10 cellular contexts compared by ENCODE assay signal in the genomic region with DNA sequence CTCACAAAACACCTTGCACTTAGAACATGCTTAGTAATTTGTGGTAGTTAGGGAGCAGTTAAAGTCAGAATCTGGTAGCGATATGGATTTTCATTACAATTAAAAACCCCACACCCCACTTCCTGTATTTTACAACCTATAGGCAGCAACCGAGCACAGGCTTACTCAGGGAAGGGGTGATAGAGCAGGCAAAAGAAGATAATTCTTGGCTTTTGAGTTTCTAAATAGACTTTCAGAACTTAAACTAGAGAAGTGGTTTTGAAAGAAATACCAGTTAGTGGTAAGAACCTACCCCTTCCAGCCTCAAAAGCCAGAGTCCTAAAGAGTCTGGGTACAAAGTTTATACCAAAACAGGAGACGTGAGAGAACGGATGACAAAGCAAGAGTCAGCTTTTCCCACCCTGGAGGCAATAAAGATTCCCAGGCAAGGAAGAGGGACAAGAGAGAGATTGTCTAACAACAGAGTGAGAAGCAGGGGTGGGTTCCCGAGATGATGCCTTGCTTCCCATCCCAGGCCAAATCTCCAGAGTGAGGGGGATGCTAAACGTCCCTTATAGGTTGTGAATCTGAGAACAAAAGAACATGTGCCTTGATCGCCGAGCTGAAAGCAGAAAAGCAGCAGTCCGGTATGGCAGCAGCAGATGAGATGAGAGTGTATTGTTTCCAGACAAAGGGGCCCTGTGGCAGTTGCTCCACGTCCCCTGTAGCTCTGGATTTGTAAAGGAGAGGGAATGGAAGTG. TPM values are rescaled to one million over a fixed set of nuclear protein-coding genes. Genes with fewer than 3 reads are reported as not detected.
DNase-seq lines count a peak whose midpoint lies in the region; ATAC-seq and TF ChIP-seq lines count a peak whose summit lies in the region.
"Had no signal": no experiment of that assay in that cellular context is flagged by ENCODE, and none has a peak within 500 bp of the region (broad histone marks: within the 10 kb centered on the region; RNA-seq: fewer than 3 reads in every experiment).

No MANE protein-coding gene starts in this region.

- H3K36me3 Mint-ChIP-seq in activated T-helper 17 cell treated with anti-CD3 and anti-CD28 coated beads, Interleukin-2, amount 50 U/mL, for 72 hours (ENCODE audit: low read depth) = peaks cover 71% of the 10 kb centered on the region
- H3K36me3 Mint-ChIP-seq in natural killer cell = no peaks in the 10 kb centered on the region

- DNase-seq in GM12865 (ENCODE audit: low read depth) (peak; percentile 28), NCI-H146 (lab: John Stamatoyannopoulos, UW) (peak; percentile 85), natural killer cell (no peak), SKM-1 treated with dmso at 0.1 percent for 144 hours (lab: John Stamatoyannopoulos, UW; ENCODE audit: unreplicated experiment) (no peak), NCI-H510A treated with DMSO at 0.1 percent for 48 hours (lab: John Stamatoyannopoulos, UW) (no peak)
- DNase-seq in central memory CD4-positive, alpha-beta T cell = no peak
- DNase-seq: activated gamma-delta T cell, SIG-M5 had no signal

- peak overlapping the region; percentile 78 for H3K27ac Mint-ChIP-seq in activated T-helper 17 cell treated with anti-CD3 and anti-CD28 coated beads, Interleukin-2, amount 50 U/mL, for 72 hours
- H3K27ac Mint-ChIP-seq in natural killer cell = peak overlapping the region; percentile 0 to 81

- H3K4me3 Mint-ChIP-seq in activated T-helper 17 cell treated with anti-CD3 and anti-CD28 coated beads, Interleukin-2, amount 50 U/mL, for 72 hours = peak overlapping the region; percentile 21
- H3K4me3 Mint-ChIP-seq in natural killer cell = no peak overlapping the region

- no peaks in the 10 kb centered on the region for H3K9me3 Mint-ChIP-seq in activated T-helper 17 cell treated with anti-CD3 and anti-CD28 coated beads, Interleukin-2, amount 50 U/mL, for 72 hours
- H3K9me3 Mint-ChIP-seq in natural killer cell = no peaks in the 10 kb centered on the region

- H3K4me3 ChIP-seq in GM12865 (ENCODE audit: low read depth, low read length) = no peak overlapping the region

- peak; percentile 52 for ATAC-seq in activated T-helper 17 cell treated with anti-CD3 and anti-CD28 coated beads, Interleukin-2, amount 50 U/mL, for 72 hours (replicated peaks)
- ATAC-seq in natural killer cell (no peak), GM21447 (IDR thresholded peaks at IDR 0.05; ENCODE audit: unreplicated experiment) (no peak)

- no peaks in the 10 kb centered on the region for H3K27me3 Mint-ChIP-seq in activated T-helper 17 cell treated with anti-CD3 and anti-CD28 coated beads, Interleukin-2, amount 50 U/mL, for 72 hours
- H3K27me3 Mint-ChIP-seq in natural killer cell (ENCODE audit: low read depth in 2 of 2) = no peaks in the 10 kb centered on the region

- intact Hi-C loops in natural killer cell (cut with micrococcal nuclease) = no loop called here

- TF ChIP-seq CTCF in GM12865 (IDR thresholded peaks at IDR 0.05; ENCODE audit: insufficient read depth, low read depth, low read length, missing control alignments) (no peak), natural killer cell (IDR thresholded peaks at IDR 0.05) (no peak)

- peaks cover 54% of the 10 kb centered on the region for H3K4me1 Mint-ChIP-seq in activated T-helper 17 cell treated with anti-CD3 and anti-CD28 coated beads, Interleukin-2, amount 50 U/mL, for 72 hours
- H3K4me1 Mint-ChIP-seq in natural killer cell = peaks cover 43 to 45% of the 10 kb centered on the region in 2 donors

RNA-seq across cellular contexts. Expression of gene KLHL6, which starts 36.9 kb away (rescaled TPM):
- total RNA-seq in activated T-helper 17 cell treated with anti-CD3 and anti-CD28 coated beads, Interleukin-2, amount 50 U/mL, for 72 hours = 10 to 100 TPM; 33.5 to 39.7 TPM
- 10 to 100 TPM; 10.9 to 17.3 (median 13.6) TPM for total RNA-seq in natural killer cell

Comparison
In these comparisons a context has a peak if more than half of its experiments do, and no peak if none do; other contexts are left out.
1. DNase-seq: peak in GM12865 (single experiment) and NCI-H146 (single experiment); none in natural killer cell (single experiment), SKM-1 treated with dmso at 0.1 percent for 144 hours (single experiment), NCI-H510A treated with DMSO at 0.1 percent for 48 hours (single experiment) and central memory CD4-positive, alpha-beta T cell (single experiment).